ENCODE assay signal across 19 cellular contexts in the genomic region with DNA sequence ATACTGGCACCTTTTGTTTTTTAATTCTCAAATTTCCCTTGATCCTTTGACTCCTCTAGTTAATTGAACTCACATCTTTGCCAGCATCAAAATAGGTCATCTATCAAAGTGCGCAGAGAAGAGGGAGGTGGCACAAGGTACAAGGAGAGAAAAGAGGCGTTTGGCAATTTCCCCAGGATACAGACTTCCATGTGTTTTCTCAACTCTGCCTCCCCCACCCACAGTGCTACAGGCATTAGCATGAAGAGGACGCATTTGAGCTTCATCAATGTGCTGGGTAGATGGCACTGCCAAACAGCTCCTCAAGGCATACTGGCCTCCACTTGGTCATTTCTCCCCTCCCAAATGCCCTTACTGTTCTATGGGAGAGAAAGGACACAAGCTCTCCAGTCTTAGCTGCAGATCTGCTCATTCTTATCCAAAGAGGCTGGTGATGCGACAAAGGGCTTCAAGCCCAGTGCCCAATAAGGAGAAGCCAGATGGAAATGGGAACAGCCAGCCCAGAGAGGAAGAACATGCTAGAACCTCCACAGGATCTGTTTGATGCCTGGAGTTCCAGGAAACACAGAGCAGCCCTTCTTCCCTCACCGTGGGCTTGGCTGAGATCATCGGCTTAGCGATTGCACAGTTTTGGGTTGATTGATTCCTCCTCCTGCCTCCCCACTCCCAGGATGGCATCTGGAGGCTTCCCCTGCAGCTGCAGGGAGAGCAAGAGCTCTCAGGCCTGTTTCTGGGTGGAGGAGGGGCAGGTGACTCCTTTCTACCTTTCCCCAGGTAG.
DNase-seq lines count a peak whose midpoint lies in the region; ATAC-seq and TF ChIP-seq lines count a peak whose summit lies in the region.
"Had no signal": no experiment of that assay in that cellular context is flagged by ENCODE, and none has a peak within 500 bp of the region (broad histone marks: within the 10 kb centered on the region; RNA-seq: fewer than 3 reads in every experiment).

No MANE protein-coding gene starts in this region.

- no peak overlapping the region for H3K9ac ChIP-seq in mammary epithelial cell (ENCODE audit: insufficient read depth, low read length)

- H3K79me2 ChIP-seq in mammary epithelial cell (ENCODE audit: insufficient read depth, low read length) = no peaks in the 10 kb centered on the region

- no peak for TF ChIP-seq POLR2A in breast epithelium (IDR thresholded peaks at IDR 0.05)

- H3K4me3 ChIP-seq in breast epithelium (no peak overlapping the region), mammary epithelial cell (replicated peaks in 1 of 3; ENCODE audit: insufficient read depth in 1 of 3, low read depth in 2 of 3, low read length in 3 of 3) (no peak overlapping the region), epithelial cell of esophagus (ENCODE audit: low read length) (no peak overlapping the region)
- H3K4me3 ChIP-seq: heart left ventricle, lower lobe of right lung, prostate gland, SK-N-MC, thyroid gland had no signal

- no peak for TF ChIP-seq CTCF in breast epithelium (IDR thresholded peaks at IDR 0.05)
- no peak for TF ChIP-seq CTCF in mammary epithelial cell (conservative IDR thresholded peaks at IDR 0.05 in 1 of 2, IDR thresholded peaks at IDR 0.05 in 1 of 2; ENCODE audit: extremely low read depth in 1 of 2, insufficient read depth in 1 of 2, low read depth in 1 of 2, low read length in 2 of 2)
- no peak for TF ChIP-seq CTCF in epithelial cell of esophagus (IDR thresholded peaks at IDR 0.05; ENCODE audit: insufficient read depth, low read depth, low read length, missing control alignments)
- TF ChIP-seq CTCF in omental fat pad (IDR thresholded peaks at IDR 0.05) = no peak

- dilution Hi-C loops in mammary epithelial cell (cut with HindIII; ENCODE audit: low sequenced_read_pairs) = no loop called here

- H3K27ac ChIP-seq in breast epithelium (peak overlapping the region; percentile 1 to 43), mammary epithelial cell (ENCODE audit: insufficient read depth, low read depth, low read length) (no peak overlapping the region)
- H3K27ac ChIP-seq: lower lobe of right lung, SK-N-MC had no signal

- intact Hi-C loops in breast epithelium (cut with DNase I; ENCODE audit: low total_unique reads) = no loop called here
- intact Hi-C loops in mammary epithelial cell (cut with micrococcal nuclease) = no loop called here

- WGBS in mammary epithelial cell (ENCODE audit: low coverage, missing lambda C conversion rate) = 55% methylated on average over 6 of the region's 7 CpGs

- ATAC-seq in omental fat pad (ENCODE audit: low FRiP score) (peak; percentile 40), HG03097 (IDR thresholded peaks at IDR 0.05; ENCODE audit: low FRiP score, unreplicated experiment) (no peak)
- ATAC-seq in activated CD4-positive, CD25-positive, alpha-beta regulatory T cell treated with anti-CD3 and anti-CD28 coated beads, Interleukin-2, amount 50 U/mL, for 24 hours = no peak
- ATAC-seq: activated CD8-positive, alpha-beta T cell treated with anti-CD3 and anti-CD28 coated beads, Interleukin-2, amount 10 ng/mL, durations not matched to agents 7 days and 5 days; heart left ventricle; lower lobe of right lung had no signal

- H3K27me3 ChIP-seq in breast epithelium = no peaks in the 10 kb centered on the region
- no peaks in the 10 kb centered on the region for H3K27me3 ChIP-seq in mammary epithelial cell (ENCODE audit: insufficient read depth, low read length)
- H3K27me3 ChIP-seq: heart left ventricle, thyroid gland had no signal

- no TSS peak for BruUV-seq in mammary epithelial cell (replicated peaks; lab: Mats Ljungman, UMichigan)

- in situ Hi-C loops in mammary epithelial cell (cut with MboI; ENCODE audit: low sequenced_read_pairs in 2 of 2) = no loop called here

- H3K4me2 ChIP-seq in mammary epithelial cell (ENCODE audit: insufficient read depth, low read depth, low read length) = no peak overlapping the region

- CTCF ChIA-PET in mammary epithelial cell (lab: Charles Lee; ENCODE audit: low non-redundant PET) = no interaction called here

- H3K9me3 ChIP-seq in breast epithelium (no peaks in the 10 kb centered on the region), mammary epithelial cell (replicated peaks; ENCODE audit: insufficient read depth, low read length) (no peaks in the 10 kb centered on the region)
- H3K9me3 ChIP-seq: heart left ventricle, lower lobe of right lung, prostate gland, thyroid gland had no signal

- DNase-seq in breast epithelium (ENCODE audit: low spot score in 2 of 2) (no peak), mammary epithelial cell (no peak), epithelial cell of esophagus (ENCODE audit: low read depth) (peak; percentile 13), omental fat pad (ENCODE audit: low spot score) (no peak)
- DNase-seq in stimulated activated naive CD4-positive, alpha-beta T cell treated with Interleukin-2 at 50 U/mL for 16 hours (lab: John Stamatoyannopoulos, UW) = no peak
- DNase-seq: activated CD8-positive, alpha-beta T cell treated with anti-CD3 and anti-CD28 coated beads, Interleukin-2, amount 10 ng/mL, durations not matched to agents 7 days and 5 days; activated effector memory CD4-positive, alpha-beta T cell treated with Interleukin-2 at 50 U/mL for 16 hours; activated naive CD8-positive, alpha-beta T cell treated with anti-CD3 and anti-CD28 coated beads, Interleukin-2, amount 10 ng/mL, durations not matched to agents 7 days and 5 days; heart left ventricle; lower lobe of right lung; NCI-H187; NCI-H226; NCI-H774; T-helper 2 cell; thyroid gland had no signal

- H3K36me3 ChIP-seq in breast epithelium (no peaks in the 10 kb centered on the region), mammary epithelial cell (ENCODE audit: insufficient read depth, low read length) (no peaks in the 10 kb centered on the region)
- H3K36me3 ChIP-seq: heart left ventricle, lower lobe of right lung, prostate gland, thyroid gland had no signal

- H3K4me1 ChIP-seq in breast epithelium (peaks cover 11 to 14% of the 10 kb centered on the region in 2 donors), mammary epithelial cell (ENCODE audit: insufficient read depth, low read length) (peaks cover 18% of the 10 kb centered on the region)
- H3K4me1 ChIP-seq: prostate gland had no signal

- no peak overlapping the region for H2AFZ ChIP-seq in mammary epithelial cell (ENCODE audit: low read depth, low read length)

- H4K20me1 ChIP-seq in mammary epithelial cell (ENCODE audit: insufficient read depth, low read length) = no peaks in the 10 kb centered on the region
